In the genomic region with DNA sequence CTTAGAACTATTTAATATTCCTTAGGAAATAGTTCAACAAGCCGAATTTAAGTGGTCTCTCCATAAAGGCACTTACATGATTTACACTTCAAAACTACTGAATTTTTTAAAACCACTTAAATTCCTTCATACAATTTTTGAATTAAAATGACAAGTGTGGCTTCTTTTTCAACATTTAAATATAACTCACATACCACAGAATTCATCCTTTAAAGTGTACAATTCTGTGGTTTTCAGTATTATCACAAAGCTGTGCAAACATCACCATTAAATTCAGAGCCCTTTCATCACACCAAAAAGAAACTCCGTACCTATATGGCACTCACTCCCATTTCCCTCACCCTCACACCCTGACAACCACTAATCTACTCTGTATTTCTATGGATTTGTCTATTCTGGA, we compare ENCODE assay signal across 17 cellular contexts.
DNase-seq lines count a peak whose midpoint lies in the region; ATAC-seq and TF ChIP-seq lines count a peak whose summit lies in the region.
"Had no signal": no experiment of that assay in that cellular context is flagged by ENCODE, and none has a peak within 500 bp of the region (broad histone marks: within the 10 kb centered on the region; RNA-seq: fewer than 3 reads in every experiment).

No MANE protein-coding gene starts in this region.

- DNase-seq in activated CD8-positive, alpha-beta T cell treated with anti-CD3 and anti-CD28 coated beads, Interleukin-2, amount 10 ng/mL, durations not matched to agents 7 days and 5 days: no peak
- DNase-seq in activated CD8-positive, alpha-beta T cell treated with anti-CD3 and anti-CD28 coated beads for 36 hours: no peak
- DNase-seq in brain microvascular endothelial cell (no peak), osteoblast (ENCODE audit: insufficient read length, low spot score, missing footprints) (no peak), GM10248 (ENCODE audit: extremely low spot score) (no peak), glomerular visceral epithelial cell (ENCODE audit: extremely low spot score) (no peak), NCI-H69 (lab: John Stamatoyannopoulos, UW) (no peak)
- DNase-seq in stimulated activated CD4-positive, alpha-beta T cell treated with anti-CD3 and anti-CD28 coated beads, Interleukin-12 subunit alpha, Interleukin-12 subunit beta, amount 100 ng/mL, for 4 hours: no peak
- DNase-seq: BE2C; CD4-positive, alpha-beta memory T cell; COR-L47; DMS153; DMS79 treated with DMSO at 0.1 percent for 48 hours; GDM1 had no signal

- in situ Hi-C loops in brain microvascular endothelial cell (cut with HindIII; ENCODE audit: low pct_ligation_motif_present, low sequenced_read_pairs): no loop called here

- peaks cover 3% of the 10 kb centered on the region for H3K36me3 Mint-ChIP-seq in activated CD8-positive, alpha-beta T cell treated with anti-CD3 and anti-CD28 coated beads, Interleukin-2, amount 10 ng/mL, durations not matched to agents 7 days and 5 days (ENCODE audit: low read depth)
- H3K36me3 Mint-ChIP-seq in activated CD8-positive, alpha-beta T cell treated with anti-CD3 and anti-CD28 coated beads for 36 hours (ENCODE audit: low read depth): peaks cover 6% of the 10 kb centered on the region

- H2AFZ ChIP-seq in osteoblast (ENCODE audit: low read length): no peak overlapping the region
- H2AFZ ChIP-seq: GM23248 had no signal

- no peaks in the 10 kb centered on the region for H3K9me3 ChIP-seq in osteoblast (ENCODE audit: low read depth, low read length)
- H3K9me3 ChIP-seq: BE2C had no signal

- no peaks in the 10 kb centered on the region for H3K4me1 Mint-ChIP-seq in activated CD8-positive, alpha-beta T cell treated with anti-CD3 and anti-CD28 coated beads, Interleukin-2, amount 10 ng/mL, durations not matched to agents 7 days and 5 days (ENCODE audit: low read depth)
- H3K4me1 Mint-ChIP-seq in activated CD8-positive, alpha-beta T cell treated with anti-CD3 and anti-CD28 coated beads for 36 hours (ENCODE audit: low read depth): no peaks in the 10 kb centered on the region
- H3K4me1 Mint-ChIP-seq: CD4-positive, alpha-beta memory T cell had no signal

- POLR2A ChIA-PET in activated CD8-positive, alpha-beta T cell treated with anti-CD3 and anti-CD28 coated beads, Interleukin-2, amount 10 ng/mL, durations not matched to agents 7 days and 5 days (lab: Charles Lee): no interaction called here
- POLR2A ChIA-PET in activated CD8-positive, alpha-beta T cell treated with anti-CD3 and anti-CD28 coated beads for 36 hours (lab: Charles Lee): no interaction called here
- POLR2A ChIA-PET in GM10248 (lab: Yijun Ruan, JAX): no interaction called here

- H3K4me2 ChIP-seq in osteoblast (ENCODE audit: insufficient read depth, low read length): peak overlapping the region; percentile 54

- H3K27ac Mint-ChIP-seq in activated CD8-positive, alpha-beta T cell treated with anti-CD3 and anti-CD28 coated beads, Interleukin-2, amount 10 ng/mL, durations not matched to agents 7 days and 5 days: peak overlapping the region; percentile 45
- H3K27ac Mint-ChIP-seq in activated CD8-positive, alpha-beta T cell treated with anti-CD3 and anti-CD28 coated beads for 36 hours: no peak overlapping the region
- H3K27ac Mint-ChIP-seq: CD4-positive, alpha-beta memory T cell had no signal

- H3K27ac ChIP-seq in brain microvascular endothelial cell (peak overlapping the region; percentile 0), osteoblast (ENCODE audit: low read depth, low read length) (peak overlapping the region; percentile 74)
- H3K27ac ChIP-seq: 22Rv1, C4-2B, GM23248 had no signal

- H3K79me2 ChIP-seq in osteoblast (ENCODE audit: insufficient read depth, low read length): no peaks in the 10 kb centered on the region

- TF ChIP-seq CTCF in activated CD8-positive, alpha-beta T cell treated with anti-CD3 and anti-CD28 coated beads for 36 hours (IDR thresholded peaks at IDR 0.05): no peak
- no peak for TF ChIP-seq CTCF in brain microvascular endothelial cell (IDR thresholded peaks at IDR 0.05; ENCODE audit: low read depth, low read length, missing control alignments)
- TF ChIP-seq CTCF in osteoblast (IDR thresholded peaks at IDR 0.05; ENCODE audit: extremely low read depth, low read depth, low read length): no peak
- TF ChIP-seq CTCF in GM10248 (IDR thresholded peaks at IDR 0.05; ENCODE audit: control extremely low read depth, extremely low read depth, low read depth, missing control alignments): no peak

- CTCF ChIA-PET in activated CD8-positive, alpha-beta T cell treated with anti-CD3 and anti-CD28 coated beads, Interleukin-2, amount 10 ng/mL, durations not matched to agents 7 days and 5 days (lab: Charles Lee): no interaction called here
- CTCF ChIA-PET in activated CD8-positive, alpha-beta T cell treated with anti-CD3 and anti-CD28 coated beads for 36 hours (lab: Charles Lee): no interaction called here
- CTCF ChIA-PET in GM10248 (lab: Yijun Ruan, JAX): no interaction called here

- H3K4me1 ChIP-seq in osteoblast (ENCODE audit: insufficient read depth, low read length): peaks cover 33% of the 10 kb centered on the region

- H3K4me3 ChIP-seq in brain microvascular endothelial cell (ENCODE audit: low read depth, low read length) (no peak overlapping the region), osteoblast (ENCODE audit: insufficient read depth, low read length) (no peak overlapping the region)
- H3K4me3 ChIP-seq: GM23248 had no signal

- no peaks in the 10 kb centered on the region for H3K36me3 ChIP-seq in brain microvascular endothelial cell (replicated peaks)
- H3K36me3 ChIP-seq in osteoblast (ENCODE audit: insufficient read depth, low read length): no peaks in the 10 kb centered on the region

- intact Hi-C loops in activated CD8-positive, alpha-beta T cell treated with anti-CD3 and anti-CD28 coated beads for 36 hours (cut with micrococcal nuclease): no loop called here

- no peaks in the 10 kb centered on the region for H3K9me3 Mint-ChIP-seq in activated CD8-positive, alpha-beta T cell treated with anti-CD3 and anti-CD28 coated beads, Interleukin-2, amount 10 ng/mL, durations not matched to agents 7 days and 5 days (ENCODE audit: insufficient read depth)
- H3K9me3 Mint-ChIP-seq in activated CD8-positive, alpha-beta T cell treated with anti-CD3 and anti-CD28 coated beads for 36 hours: no peaks in the 10 kb centered on the region
- H3K9me3 Mint-ChIP-seq: CD4-positive, alpha-beta memory T cell had no signal

- no peaks in the 10 kb centered on the region for H3K27me3 Mint-ChIP-seq in activated CD8-positive, alpha-beta T cell treated with anti-CD3 and anti-CD28 coated beads, Interleukin-2, amount 10 ng/mL, durations not matched to agents 7 days and 5 days (ENCODE audit: low read depth)
- no peaks in the 10 kb centered on the region for H3K27me3 Mint-ChIP-seq in activated CD8-positive, alpha-beta T cell treated with anti-CD3 and anti-CD28 coated beads for 36 hours
- H3K27me3 Mint-ChIP-seq: CD4-positive, alpha-beta memory T cell had no signal

- H3K27me3 ChIP-seq in brain microvascular endothelial cell (replicated peaks) (no peaks in the 10 kb centered on the region), osteoblast (ENCODE audit: insufficient read depth, low read length) (no peaks in the 10 kb centered on the region)
- H3K27me3 ChIP-seq: BE2C had no signal

- H3K4me3 Mint-ChIP-seq in activated CD8-positive, alpha-beta T cell treated with anti-CD3 and anti-CD28 coated beads, Interleukin-2, amount 10 ng/mL, durations not matched to agents 7 days and 5 days: no peak overlapping the region
- no peak overlapping the region for H3K4me3 Mint-ChIP-seq in activated CD8-positive, alpha-beta T cell treated with anti-CD3 and anti-CD28 coated beads for 36 hours
- H3K4me3 Mint-ChIP-seq: CD4-positive, alpha-beta memory T cell had no signal

- ATAC-seq in activated CD8-positive, alpha-beta T cell treated with anti-CD3 and anti-CD28 coated beads, Interleukin-2, amount 10 ng/mL, durations not matched to agents 7 days and 5 days: no peak
- ATAC-seq in activated CD8-positive, alpha-beta T cell treated with anti-CD3 and anti-CD28 coated beads for 36 hours: no peak

- H4K20me1 ChIP-seq in osteoblast (ENCODE audit: insufficient read depth, low read length): no peaks in the 10 kb centered on the region
